ENCODE assay signal across 21 cellular contexts in genomic region chr4:91171217-91171616, GRCh38.
A peak's percentile ranks its signal among the peaks of the same experiment; 100 is the strongest.
DNase-seq lines count a peak whose midpoint lies in the region; ATAC-seq, FAIRE-seq and TF ChIP-seq lines count a peak whose summit lies in the region.
"Had no signal": no experiment of that assay in that cellular context is flagged by ENCODE, and none has a peak within 500 bp of the region (broad histone marks: within the 10 kb centered on the region; RNA-seq: fewer than 3 reads in every experiment).

No MANE protein-coding gene starts in this region.

- no peaks in the 10 kb centered on the region for H4K20me1 ChIP-seq in endothelial cell of umbilical vein (replicated peaks; ENCODE audit: control insufficient read depth, extremely low read depth, insufficient read depth, low read length)

- H3K4me3 Mint-ChIP-seq in activated CD8-positive, alpha-beta T cell treated with anti-CD3 and anti-CD28 coated beads for 36 hours, result no peak overlapping the region
- no peak overlapping the region for H3K4me3 Mint-ChIP-seq in stimulated activated naive B cell treated with anti-CD40 and anti-IgM and Interleukin-4, amounts not matched to agents 10 μg/mL and 1 μg/mL and 100 μg/mL, for 72 hours
- H3K4me3 Mint-ChIP-seq: CD4-positive, alpha-beta memory T cell had no signal

- no peaks in the 10 kb centered on the region for H3K4me1 Mint-ChIP-seq in activated CD8-positive, alpha-beta T cell treated with anti-CD3 and anti-CD28 coated beads for 36 hours (ENCODE audit: low read depth)
- no peaks in the 10 kb centered on the region for H3K4me1 Mint-ChIP-seq in stimulated activated naive B cell treated with anti-CD40 and anti-IgM and Interleukin-4, amounts not matched to agents 10 μg/mL and 1 μg/mL and 100 μg/mL, for 72 hours

- intact Hi-C loops in endothelial cell of umbilical vein (cut with micrococcal nuclease), result no loop called here
- intact Hi-C loops in activated CD8-positive, alpha-beta T cell treated with anti-CD3 and anti-CD28 coated beads for 36 hours (cut with micrococcal nuclease), result no loop called here

- no peak for ATAC-seq in activated CD8-positive, alpha-beta T cell treated with anti-CD3 and anti-CD28 coated beads for 36 hours
- ATAC-seq in stimulated activated naive B cell treated with anti-CD40 and anti-IgM and Interleukin-4, amounts not matched to agents 10 μg/mL and 1 μg/mL and 100 μg/mL, for 72 hours (replicated peaks), result no peak
- ATAC-seq: GM12878, K562 had no signal

- H2AFZ ChIP-seq in endothelial cell of umbilical vein (ENCODE audit: low read depth, low read length), result no peak overlapping the region
- H2AFZ ChIP-seq: GM23248 had no signal

- dilution Hi-C loops in endothelial cell of umbilical vein (cut with MboI; ENCODE audit: extremely low pct_ligation_motif_present, low sequenced_read_pairs), result no loop called here

- POLR2A ChIA-PET in endothelial cell of umbilical vein (lab: Charles Lee), result no interaction called here
- POLR2A ChIA-PET in activated CD8-positive, alpha-beta T cell treated with anti-CD3 and anti-CD28 coated beads for 36 hours (lab: Charles Lee), result no interaction called here

- no peaks in the 10 kb centered on the region for H3K9me1 ChIP-seq in endothelial cell of umbilical vein (replicated peaks; ENCODE audit: control insufficient read depth, extremely low read depth, insufficient read depth, low read length)

- no peak for FAIRE-seq in endothelial cell of umbilical vein (lab: Jason Lieb, UNC)
- FAIRE-seq: GM12878, K562 had no signal

- H3K27me3 ChIP-seq in endothelial cell of umbilical vein (ENCODE audit: control insufficient read depth in 2 of 2, insufficient read depth in 2 of 2, low read length in 2 of 2), result no peaks in the 10 kb centered on the region
- H3K27me3 ChIP-seq: BE2C, MG63 had no signal

- no peaks in the 10 kb centered on the region for H3K36me3 Mint-ChIP-seq in activated CD8-positive, alpha-beta T cell treated with anti-CD3 and anti-CD28 coated beads for 36 hours (ENCODE audit: low read depth)
- no peaks in the 10 kb centered on the region for H3K36me3 Mint-ChIP-seq in stimulated activated naive B cell treated with anti-CD40 and anti-IgM and Interleukin-4, amounts not matched to agents 10 μg/mL and 1 μg/mL and 100 μg/mL, for 72 hours
- H3K36me3 Mint-ChIP-seq: CD4-positive, alpha-beta memory T cell had no signal

- H3K27me3 Mint-ChIP-seq in activated CD8-positive, alpha-beta T cell treated with anti-CD3 and anti-CD28 coated beads for 36 hours, result no peaks in the 10 kb centered on the region
- H3K27me3 Mint-ChIP-seq in stimulated activated naive B cell treated with anti-CD40 and anti-IgM and Interleukin-4, amounts not matched to agents 10 μg/mL and 1 μg/mL and 100 μg/mL, for 72 hours, result no peaks in the 10 kb centered on the region
- H3K27me3 Mint-ChIP-seq: CD4-positive, alpha-beta memory T cell had no signal

- CTCF ChIA-PET in endothelial cell of umbilical vein (lab: Charles Lee), result interaction anchor here (1.2 kb wide), 1 partner anchor 753 kb away, joined by 5 read pairs; no protein-coding TSS in a partner anchor
- CTCF ChIA-PET in activated CD8-positive, alpha-beta T cell treated with anti-CD3 and anti-CD28 coated beads for 36 hours (lab: Charles Lee), result no interaction called here

- H3K27ac ChIP-seq in endothelial cell of umbilical vein (ENCODE audit: insufficient read depth, low read depth, low read length), result no peak overlapping the region
- H3K27ac ChIP-seq: GM23248 had no signal

- no peak for TF ChIP-seq CTCF in endothelial cell of umbilical vein (IDR thresholded peaks at IDR 0.05; ENCODE audit: extremely low read depth in 1 of 2, insufficient read depth in 1 of 2, low read depth in 1 of 2, low read length in 2 of 2)
- TF ChIP-seq CTCF in activated CD8-positive, alpha-beta T cell treated with anti-CD3 and anti-CD28 coated beads for 36 hours (IDR thresholded peaks at IDR 0.05), result no peak

- no peaks in the 10 kb centered on the region for H3K9me3 ChIP-seq in endothelial cell of umbilical vein (replicated peaks; ENCODE audit: control insufficient read depth, insufficient read depth, low read length)
- H3K9me3 ChIP-seq: BE2C, MG63 had no signal

- no peaks in the 10 kb centered on the region for H3K4me1 ChIP-seq in endothelial cell of umbilical vein (ENCODE audit: control insufficient read depth, extremely low read depth, insufficient read depth, low read length)
- H3K4me1 ChIP-seq: BE2C had no signal

- BruUV-seq in endothelial cell of umbilical vein (replicated peaks; lab: Mats Ljungman, UMichigan), result no TSS peak

- H3K4me3 ChIP-seq in endothelial cell of umbilical vein (replicated peaks in 1 of 3; ENCODE audit: insufficient read depth in 1 of 3, low read depth in 1 of 3, low read length in 3 of 3), result no peak overlapping the region
- H3K4me3 ChIP-seq: GM12878, GM23248, K562, MG63 had no signal

- no peaks in the 10 kb centered on the region for H3K36me3 ChIP-seq in endothelial cell of umbilical vein (ENCODE audit: control insufficient read depth in 2 of 2, extremely low read depth in 1 of 2, insufficient read depth in 2 of 2, low read length in 2 of 2)
- H3K36me3 ChIP-seq: BE2C, MG63 had no signal

- H3K9me3 Mint-ChIP-seq in activated CD8-positive, alpha-beta T cell treated with anti-CD3 and anti-CD28 coated beads for 36 hours, result peaks cover 5% of the 10 kb centered on the region
- peaks cover 3 to 4% of the 10 kb centered on the region in 2 donors for H3K9me3 Mint-ChIP-seq in stimulated activated naive B cell treated with anti-CD40 and anti-IgM and Interleukin-4, amounts not matched to agents 10 μg/mL and 1 μg/mL and 100 μg/mL, for 72 hours

- DNase-seq in DMS 273 (lab: John Stamatoyannopoulos, UW; ENCODE audit: unreplicated experiment) (peak; percentile 2), DMS 273 treated with DMSO at 0.1 percent for 48 hours (lab: John Stamatoyannopoulos, UW) (no peak), NCI-H69 (lab: John Stamatoyannopoulos, UW) (peak; percentile 40), endothelial cell of umbilical vein (ENCODE audit: low read depth, low spot score) (peak; percentile 34), renal cortical epithelial cell (ENCODE audit: low read depth) (peak; percentile 22), ecto neural progenitor cell (ENCODE audit: low spot score) (no peak)
- DNase-seq in activated CD8-positive, alpha-beta T cell treated with anti-CD3 and anti-CD28 coated beads for 36 hours, result no peak
- DNase-seq in stimulated activated naive B cell treated with anti-CD40 and anti-IgM and Interleukin-4, amounts not matched to agents 10 μg/mL and 1 μg/mL and 100 μg/mL, for 72 hours, result no peak
- DNase-seq: 8988T; BE2C; CD4-positive, alpha-beta memory T cell; GDM1; GM23248; MG63; NCI-H1092; NCI-H146; NCI-H510A treated with DMSO at 0.1 percent for 48 hours; RPMI8226; SIG-M5 had no signal

- H3K27ac Mint-ChIP-seq in activated CD8-positive, alpha-beta T cell treated with anti-CD3 and anti-CD28 coated beads for 36 hours, result no peak overlapping the region
- H3K27ac Mint-ChIP-seq in stimulated activated naive B cell treated with anti-CD40 and anti-IgM and Interleukin-4, amounts not matched to agents 10 μg/mL and 1 μg/mL and 100 μg/mL, for 72 hours, result no peak overlapping the region
- H3K27ac Mint-ChIP-seq: CD4-positive, alpha-beta memory T cell had no signal

- no peak overlapping the region for H3K4me2 ChIP-seq in endothelial cell of umbilical vein (ENCODE audit: insufficient read depth, low read length)

- no peaks in the 10 kb centered on the region for H3K79me2 ChIP-seq in endothelial cell of umbilical vein (ENCODE audit: control insufficient read depth, insufficient read depth, low read length)

- H3K9ac ChIP-seq in endothelial cell of umbilical vein (replicated peaks; ENCODE audit: extremely low read depth, insufficient read depth, low read length), result no peak overlapping the region
- H3K9ac ChIP-seq: GM23248 had no signal

- TF ChIP-seq POLR2A in endothelial cell of umbilical vein (IDR thresholded peaks at IDR 0.05; ENCODE audit: low read depth, low read length), result no peak

TF ChIP-seq in endothelial cell of umbilical vein, 7 proteins besides CTCF, POLR2A, EP300 and RAD21:
- no peak for TF ChIP-seq MAX (IDR thresholded peaks at IDR 0.05; ENCODE audit: insufficient read depth, insufficient read length)
- peak; percentile 57 for TF ChIP-seq FOS (IDR thresholded peaks at IDR 0.05; ENCODE audit: borderline replicate concordance, insufficient read depth, low read length)

Comparison
In these comparisons a context has a peak if more than half of its experiments do, and no peak if none do; other contexts are left out.
1. DNase-seq: peak in DMS 273 (single experiment), NCI-H69 (single experiment), endothelial cell of umbilical vein (single experiment) and renal cortical epithelial cell (single experiment); none in DMS 273 treated with DMSO at 0.1 percent for 48 hours (single experiment), ecto neural progenitor cell (single experiment), activated CD8-positive, alpha-beta T cell treated with anti-CD3 and anti-CD28 coated beads for 36 hours (single experiment) and stimulated activated naive B cell treated with anti-CD40 and anti-IgM and Interleukin-4, amounts not matched to agents 10 μg/mL and 1 μg/mL and 100 μg/mL, for 72 hours (single experiment).